In the genomic region with DNA sequence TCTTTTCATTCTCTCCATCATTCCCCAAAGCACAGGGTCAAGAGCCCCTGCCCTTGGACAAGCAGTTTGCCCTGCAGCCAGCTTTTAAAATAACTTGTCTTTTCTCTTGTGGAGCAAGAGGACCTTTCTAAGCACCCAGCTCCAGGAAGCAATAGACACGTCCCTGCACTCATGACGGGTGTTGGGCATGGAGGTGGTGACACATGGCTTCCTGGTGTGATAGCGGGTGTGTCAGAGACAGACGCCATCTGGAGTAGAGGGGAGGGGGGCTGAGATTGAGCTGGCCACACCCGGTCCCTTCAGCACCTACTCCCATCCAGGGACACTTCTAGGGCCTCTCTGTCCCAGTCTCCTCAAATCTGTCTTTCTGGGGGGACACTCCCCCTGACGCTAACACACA, we compare ENCODE assay signal across 15 cellular contexts.
DNase-seq lines count a peak whose midpoint lies in the region; ATAC-seq and TF ChIP-seq lines count a peak whose summit lies in the region.
"Had no signal": no experiment of that assay in that cellular context is flagged by ENCODE, and none has a peak within 500 bp of the region (broad histone marks: within the 10 kb centered on the region; RNA-seq: fewer than 3 reads in every experiment).

No MANE protein-coding gene starts in this region.

- no peaks in the 10 kb centered on the region for H3K36me3 ChIP-seq in MG63
- H3K36me3 ChIP-seq in WERI-Rb-1, result no peaks in the 10 kb centered on the region
- H3K36me3 ChIP-seq in upper lobe of left lung, result no peaks in the 10 kb centered on the region

- H3K27me3 ChIP-seq in MG63, result no peaks in the 10 kb centered on the region
- no peaks in the 10 kb centered on the region for H3K27me3 ChIP-seq in WERI-Rb-1 (ENCODE audit: insufficient read depth, low read depth, severe bottlenecking)
- no peaks in the 10 kb centered on the region for H3K27me3 ChIP-seq in upper lobe of left lung
- H3K27me3 ChIP-seq: foreskin keratinocyte had no signal

- peak; percentile 94 for ATAC-seq in left ventricle myocardium superior
- ATAC-seq in upper lobe of left lung (ENCODE audit: low FRiP score in 2 of 2), result peak; percentile 43 to 59
- ATAC-seq in GM19397 (IDR thresholded peaks at IDR 0.05; ENCODE audit: unreplicated experiment), result no peak
- ATAC-seq in HG03460 (IDR thresholded peaks at IDR 0.05; ENCODE audit: unreplicated experiment), result no peak
- ATAC-seq: activated T-cell treated with anti-CD3 and anti-CD28 coated beads, Interleukin-2, amount 50 U/mL, for 72 hours; CD8-positive, alpha-beta T cell; foreskin keratinocyte; HCT116 had no signal

- no peak for TF ChIP-seq POLR2A in upper lobe of left lung (IDR thresholded peaks at IDR 0.05)

- no peak for TF ChIP-seq CTCF in WERI-Rb-1 (IDR thresholded peaks at IDR 0.05; ENCODE audit: low read depth, low read length)
- TF ChIP-seq CTCF in upper lobe of left lung (IDR thresholded peaks at IDR 0.05), result no peak

- TF ChIP-seq EP300 in upper lobe of left lung (IDR thresholded peaks at IDR 0.05), result peak in 1 of 4 donors; percentile 25

- intact Hi-C loops in left ventricle myocardium superior (cut with micrococcal nuclease), result no loop called here

- peak overlapping the region; percentile 61 for H3K27ac ChIP-seq in WERI-Rb-1
- peak overlapping the region in 2 of 4 donors; percentile 6 to 10 for H3K27ac ChIP-seq in upper lobe of left lung
- H3K27ac ChIP-seq: foreskin keratinocyte had no signal

- WGBS in upper lobe of left lung, 2 donors, result 16 to 30% methylated on average over 6 of the region's 6 CpGs

- H3K4me3 ChIP-seq in MG63 (no peak overlapping the region), WERI-Rb-1 (ENCODE audit: low read depth, low read length) (no peak overlapping the region), upper lobe of left lung (no peak overlapping the region)

- peaks cover 0 to 25% (median 15%) of the 10 kb centered on the region in 4 donors for H3K4me1 ChIP-seq in upper lobe of left lung
- H3K4me1 ChIP-seq: foreskin keratinocyte had no signal

- H3K9me3 ChIP-seq in MG63 (peaks cover 9% of the 10 kb centered on the region), WERI-Rb-1 (ENCODE audit: severe bottlenecking) (peaks cover 2% of the 10 kb centered on the region), upper lobe of left lung (no peaks in the 10 kb centered on the region)

- DNase-seq in MG63 (peak; percentile 85), WERI-Rb-1 (peak; percentile 83), left ventricle myocardium superior (peak; percentile 83), upper lobe of left lung (peak in 1 of 2 donors; percentile 48)
- no peak for DNase-seq in activated CD4-positive, alpha-beta T cell treated with anti-CD3 and anti-CD28 coated beads for 48 hours
- DNase-seq: activated CD4-positive, alpha-beta memory T cell treated with anti-CD3 and anti-CD28 coated beads for 36 hours; activated T-cell treated with anti-CD3 and anti-CD28 coated beads, Interleukin-2, amount 50 U/mL, for 72 hours; CD8-positive, alpha-beta T cell; foreskin keratinocyte; IMR-90; NCI-H1048; stimulated activated CD4-positive, alpha-beta T cell treated with anti-CD3 and anti-CD28 coated beads, Interleukin-2, amount 100 ng/mL, for 24 hours had no signal

Comparison
In these comparisons a context has a peak if more than half of its experiments do, and no peak if none do; other contexts are left out.
1. ATAC-seq: peak in left ventricle myocardium superior (single experiment) and upper lobe of left lung (2 of 2); none in GM19397 (single experiment) and HG03460 (single experiment).